Comparison of ENCODE assay signal across 8 cellular contexts in genomic region chr5:10353241-10354047, GRCh38. TPM values are rescaled to one million over a fixed set of nuclear protein-coding genes. Genes with fewer than 3 reads are reported as not detected.
DNase-seq lines count a peak whose midpoint lies in the region; ATAC-seq and TF ChIP-seq lines count a peak whose summit lies in the region.

Gene MARCHF6 (plus strand): TSS chr5:10353695. CDS start chr5:10353899, 204 bp downstream.

- peak within 1 kb of the TSS; percentile 80 for H3K4me3 ChIP-seq in GM08714 (ENCODE audit: low read length)

- H3K9me3 Mint-ChIP-seq in activated naive CD4-positive, alpha-beta T cell treated with anti-CD3 and anti-CD28 coated beads, Interleukin-2, amount 50 U/mL, for 72 hours: no peaks in the 10 kb centered on the region

- TF ChIP-seq CTCF in omental fat pad (IDR thresholded peaks at IDR 0.05): no peak

- peak within 1 kb of the TSS; percentile 75 for H3K27ac ChIP-seq in temporal lobe (ENCODE audit: low read depth, low read length)

- H3K27ac Mint-ChIP-seq in activated naive CD4-positive, alpha-beta T cell treated with anti-CD3 and anti-CD28 coated beads, Interleukin-2, amount 50 U/mL, for 72 hours: peak within 1 kb of the TSS; percentile 96 to 100

- H3K36me3 Mint-ChIP-seq in activated naive CD4-positive, alpha-beta T cell treated with anti-CD3 and anti-CD28 coated beads, Interleukin-2, amount 50 U/mL, for 72 hours: peaks cover 9 to 14% of the 10 kb centered on the region in 2 donors

- ATAC-seq in HG02610 (IDR thresholded peaks at IDR 0.05; ENCODE audit: unreplicated experiment) (peak; percentile 82), omental fat pad (ENCODE audit: low FRiP score) (peak; percentile 98)
- peak; percentile 86 to 93 for ATAC-seq in activated naive CD4-positive, alpha-beta T cell treated with anti-CD3 and anti-CD28 coated beads, Interleukin-2, amount 50 U/mL, for 72 hours

- DNase-seq in NCI-H1092 treated with DMSO at 0.1 percent for 48 hours (lab: John Stamatoyannopoulos, UW): peak; percentile 94
- DNase-seq in SKM-1 (lab: John Stamatoyannopoulos, UW; ENCODE audit: unreplicated experiment): peak; percentile 82
- DNase-seq in activated naive CD4-positive, alpha-beta T cell treated with anti-CD3 and anti-CD28 coated beads, Interleukin-2, amount 50 U/mL, for 72 hours (ENCODE audit: low spot score in 2 of 2): peak; percentile 94 to 95
- DNase-seq in glomerular visceral epithelial cell (ENCODE audit: extremely low spot score): peak; percentile 96
- DNase-seq in omental fat pad (ENCODE audit: low spot score): peak; percentile 91

RNA-seq across cellular contexts. Expression of gene MARCHF6, which starts in this region (rescaled TPM):
- 100 to 1,000 TPM in 1 of 2 donors, 10 to 100 TPM in 1; 96.3 to 115 TPM for total RNA-seq in activated naive CD4-positive, alpha-beta T cell treated with anti-CD3 and anti-CD28 coated beads, Interleukin-2, amount 50 U/mL, for 72 hours
- total RNA-seq in omental fat pad (100 to 1,000 TPM in 3 of 4 donors, 10 to 100 TPM in 1; 99.0 to 153 (median 120) TPM), temporal lobe (270 TPM)

Comparison
In these comparisons a context has a peak if more than half of its experiments do, and no peak if none do; other contexts are left out.
1. Peak in every context shown above with its lines: DNase-seq, ATAC-seq, H3K4me3 ChIP-seq and H3K27ac ChIP-seq.